Comparison of ENCODE assay signal across 13 cellular contexts in the genomic region with DNA sequence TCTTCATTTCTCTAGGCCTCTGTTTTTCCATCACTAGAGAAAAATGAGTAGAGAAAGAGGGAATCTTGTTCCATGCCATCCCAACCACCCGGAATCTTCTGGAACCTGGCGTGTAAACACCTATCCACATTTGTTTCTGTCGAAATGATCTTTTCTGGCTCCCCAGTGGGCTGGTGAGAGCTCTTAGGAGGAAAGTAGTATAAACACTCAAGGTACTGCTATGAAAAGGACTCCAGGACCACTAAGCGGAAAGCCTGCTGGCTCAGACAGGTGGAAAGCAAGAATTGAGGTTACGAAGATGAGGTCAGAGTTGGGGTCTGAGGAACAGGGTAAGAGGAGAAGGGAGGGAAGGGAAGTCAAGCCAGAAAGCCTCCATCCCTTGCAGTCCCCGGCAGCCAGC.
DNase-seq lines count a peak whose midpoint lies in the region; TF ChIP-seq lines count a peak whose summit lies in the region.
"Had no signal": no experiment of that assay in that cellular context is flagged by ENCODE, and none has a peak within 500 bp of the region (broad histone marks: within the 10 kb centered on the region; RNA-seq: fewer than 3 reads in every experiment).

No MANE protein-coding gene starts in this region.

- H3K4me3 Mint-ChIP-seq in neural progenitor cell: no peak overlapping the region
- H3K4me3 Mint-ChIP-seq in glutamatergic neuron (ENCODE audit: unreplicated experiment): no peak overlapping the region

- H3K27me3 ChIP-seq in neural progenitor cell (no peaks in the 10 kb centered on the region), smooth muscle cell (ENCODE audit: low read depth) (no peaks in the 10 kb centered on the region)

- H4K20me1 ChIP-seq in neural progenitor cell (ENCODE audit: low read depth) (no peaks in the 10 kb centered on the region), smooth muscle cell (ENCODE audit: low read depth) (peaks cover 16% of the 10 kb centered on the region)

- H3K27me3 Mint-ChIP-seq in neural progenitor cell (ENCODE audit: insufficient read depth, low read depth) (peaks cover 12% of the 10 kb centered on the region), glutamatergic neuron (ENCODE audit: unreplicated experiment) (no peaks in the 10 kb centered on the region)

- no peak overlapping the region for H3K4me3 ChIP-seq in neural progenitor cell
- H3K4me3 ChIP-seq in smooth muscle cell: no peak overlapping the region
- H3K4me3 ChIP-seq: K562 had no signal

- DNase-seq in NCI-H1436 (lab: John Stamatoyannopoulos, UW): peak; percentile 59
- DNase-seq in NCI-H2107 treated with DMSO at 0.1 percent for 48 hours (lab: John Stamatoyannopoulos, UW; ENCODE audit: unreplicated experiment): peak; percentile 94
- no peak for DNase-seq in neural progenitor cell (ENCODE audit: low spot score)
- DNase-seq in anterior cingulate cortex (lab: John Stamatoyannopoulos, UW): no peak
- DNase-seq in glutamatergic neuron: no peak
- DNase-seq in KBM-7: no peak
- no peak for DNase-seq in smooth muscle cell (lab: John Stamatoyannopoulos, UW; ENCODE audit: unreplicated experiment)
- DNase-seq: ACHN, DND-41, NCI-H2171 treated with DMSO at 0.1 percent for 48 hours, SK-N-SH had no signal

- H3K9me3 ChIP-seq in neural progenitor cell (ENCODE audit: low read depth) (no peaks in the 10 kb centered on the region), smooth muscle cell (replicated peaks; ENCODE audit: low read depth) (no peaks in the 10 kb centered on the region)
- H3K9me3 ChIP-seq: SK-N-SH had no signal

- H3K4me1 Mint-ChIP-seq in neural progenitor cell (peaks cover 34% of the 10 kb centered on the region), glutamatergic neuron (ENCODE audit: low read depth, unreplicated experiment) (peaks cover 19% of the 10 kb centered on the region)

- H3K4me2 ChIP-seq in neural progenitor cell (no peak overlapping the region), smooth muscle cell (no peak overlapping the region)
- H3K4me2 ChIP-seq: SK-N-SH had no signal

- H3F3A ChIP-seq in neural progenitor cell (ENCODE audit: low read depth): peaks cover 47% of the 10 kb centered on the region
- H3F3A ChIP-seq in smooth muscle cell (ENCODE audit: low read depth): no peaks in the 10 kb centered on the region

- no peak for TF ChIP-seq CTCF in neural progenitor cell (IDR thresholded peaks at IDR 0.05)
- no peak for TF ChIP-seq CTCF in glutamatergic neuron (IDR thresholded peaks at IDR 0.05; ENCODE audit: partially characterized antibody, unreplicated experiment)
- TF ChIP-seq CTCF in smooth muscle cell (IDR thresholded peaks at IDR 0.05; ENCODE audit: borderline replicate concordance, insufficient read depth, poor library complexity, severe bottlenecking): no peak

- in situ Hi-C loops in KBM-7 (cut with MboI; ENCODE audit: low pct_unique_long_range_greater_than_20kb, low sequenced_read_pairs): no loop called here

- H3K79me2 ChIP-seq in neural progenitor cell (ENCODE audit: low read depth) (no peaks in the 10 kb centered on the region), smooth muscle cell (ENCODE audit: low read depth) (no peaks in the 10 kb centered on the region)

- H2AFZ ChIP-seq in neural progenitor cell (replicated peaks) (no peak overlapping the region), smooth muscle cell (ENCODE audit: low read depth) (no peak overlapping the region)

- no peak overlapping the region for H3K27ac ChIP-seq in neural progenitor cell
- H3K27ac ChIP-seq in smooth muscle cell (ENCODE audit: low read depth): no peak overlapping the region
- H3K27ac ChIP-seq: C4-2B had no signal

- H3K36me3 Mint-ChIP-seq in neural progenitor cell: no peaks in the 10 kb centered on the region
- no peaks in the 10 kb centered on the region for H3K36me3 Mint-ChIP-seq in glutamatergic neuron (ENCODE audit: unreplicated experiment)

- 94% methylated on average over 5 of the region's 6 CpGs for WGBS in smooth muscle cell (ENCODE audit: low lambda C conversion rate)

- H3K9ac ChIP-seq in neural progenitor cell (no peak overlapping the region), smooth muscle cell (ENCODE audit: low read depth) (no peak overlapping the region)
- H3K9ac ChIP-seq: SK-N-SH had no signal

- H3K27ac Mint-ChIP-seq in neural progenitor cell (peak overlapping the region; percentile 8), glutamatergic neuron (ENCODE audit: unreplicated experiment) (no peak overlapping the region)

- H3K36me3 ChIP-seq in neural progenitor cell (no peaks in the 10 kb centered on the region), smooth muscle cell (ENCODE audit: low read depth) (no peaks in the 10 kb centered on the region)

- H3K9me3 Mint-ChIP-seq in neural progenitor cell: no peaks in the 10 kb centered on the region
- H3K9me3 Mint-ChIP-seq in glutamatergic neuron (ENCODE audit: unreplicated experiment): no peaks in the 10 kb centered on the region

- H3K4me1 ChIP-seq in neural progenitor cell (peaks cover 59% of the 10 kb centered on the region), smooth muscle cell (ENCODE audit: low read depth) (peaks cover 33% of the 10 kb centered on the region)

Comparison
In these comparisons a context has a peak if more than half of its experiments do, and no peak if none do; other contexts are left out.
1. DNase-seq: peak in NCI-H1436 (single experiment) and NCI-H2107 treated with DMSO at 0.1 percent for 48 hours (single experiment); none in neural progenitor cell (single experiment), anterior cingulate cortex (0 of 58), glutamatergic neuron (single experiment), KBM-7 (single experiment) and smooth muscle cell (single experiment).